Comparison of ENCODE assay signal across 8 cellular contexts in the genomic region with DNA sequence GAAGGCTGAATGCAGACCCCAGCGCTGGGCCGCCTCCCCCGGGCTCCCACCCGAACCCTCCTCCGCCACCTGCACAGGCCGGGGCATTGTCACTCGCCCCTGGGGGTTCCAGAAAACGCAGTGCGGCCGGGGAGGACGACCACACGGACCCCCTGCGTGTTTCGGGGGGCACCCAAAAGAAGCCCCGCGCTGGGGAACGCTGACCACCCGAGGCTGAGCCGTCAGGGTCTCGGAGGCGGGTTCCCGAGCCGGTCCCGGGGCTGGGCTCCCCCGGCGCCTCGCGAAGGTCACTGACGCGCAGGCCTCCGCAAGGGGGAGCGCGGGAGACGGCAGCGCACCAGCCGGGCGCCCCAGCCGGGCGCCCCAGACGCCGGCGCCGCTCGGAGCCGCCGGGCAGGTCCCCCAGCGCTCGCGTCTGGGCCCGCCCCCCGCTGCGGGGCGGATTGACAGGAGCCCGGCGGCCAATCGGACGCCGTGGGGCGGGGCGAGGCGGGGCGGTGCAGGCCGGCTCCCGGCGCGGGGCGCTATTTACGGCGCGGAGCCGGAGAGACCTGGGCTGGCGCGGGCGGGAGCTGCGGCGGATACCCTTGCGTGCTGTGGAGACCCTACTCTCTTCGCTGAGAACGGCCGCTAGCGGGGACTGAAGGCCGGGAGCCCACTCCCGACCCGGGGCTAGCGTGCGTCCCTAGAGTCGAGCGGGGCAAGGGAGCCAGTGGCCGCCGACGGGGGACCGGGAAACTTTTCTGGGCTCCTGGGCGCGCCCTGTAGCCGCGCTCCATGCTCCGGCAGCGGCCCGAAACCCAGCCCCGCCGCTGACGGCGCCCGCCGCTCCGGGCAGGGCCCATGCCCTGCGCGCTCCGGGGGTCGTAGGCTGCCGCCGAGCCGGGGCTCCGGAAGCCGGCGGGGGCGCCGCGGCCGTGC. TPM values are rescaled to one million over a fixed set of nuclear protein-coding genes. Genes with fewer than 3 reads are reported as not detected.
DNase-seq lines count a peak whose midpoint lies in the region; ATAC-seq and TF ChIP-seq lines count a peak whose summit lies in the region.

BAMBI (plus strand) TSS at position 554 of the 921 bp plus-strand sequence. CDS start 377 bp downstream, outside the sequence.

- peaks cover 3% of the 10 kb centered on the region for H3K36me3 Mint-ChIP-seq in activated T-helper 1 cell treated with anti-CD3 and anti-CD28 coated beads, Interleukin-12 subunit alpha, Interleukin-12 subunit beta, Interleukin-2, Interleukin-4 antibody, amounts not matched to agents 30 ng/mL and 10 ng/mL and 1 ng/mL, durations not matched to agents 14 hours and 24 hours and 36 hours (ENCODE audit: low read depth)
- H3K36me3 Mint-ChIP-seq in natural killer cell = no peaks in the 10 kb centered on the region
- no peaks in the 10 kb centered on the region for H3K36me3 Mint-ChIP-seq in stimulated activated memory B cell treated with anti-CD40 and anti-IgM and Interleukin-4, amounts not matched to agents 10 μg/mL and 1 μg/mL and 100 μg/mL, for 72 hours

- peak within 1 kb of the TSS; percentile 44 to 81 (median 69) for H3K4me3 ChIP-seq in Peyer's patch
- H3K4me3 ChIP-seq in fibroblast of mammary gland (ENCODE audit: control insufficient read depth, low read depth, low read length) = peak within 1 kb of the TSS; percentile 56

- H3K4me1 Mint-ChIP-seq in activated T-helper 1 cell treated with anti-CD3 and anti-CD28 coated beads, Interleukin-12 subunit alpha, Interleukin-12 subunit beta, Interleukin-2, Interleukin-4 antibody, amounts not matched to agents 30 ng/mL and 10 ng/mL and 1 ng/mL, durations not matched to agents 14 hours and 24 hours and 36 hours (ENCODE audit: low read depth) = peaks cover 27% of the 10 kb centered on the region
- H3K4me1 Mint-ChIP-seq in natural killer cell = peaks cover 25 to 28% of the 10 kb centered on the region in 2 donors
- H3K4me1 Mint-ChIP-seq in stimulated activated memory B cell treated with anti-CD40 and anti-IgM and Interleukin-4, amounts not matched to agents 10 μg/mL and 1 μg/mL and 100 μg/mL, for 72 hours = peaks cover 22% of the 10 kb centered on the region

- H3K9me3 ChIP-seq in Peyer's patch = peaks cover 0 to 4% (median 0%) of the 10 kb centered on the region in 4 donors

- peaks cover 78% of the 10 kb centered on the region for H3K27me3 Mint-ChIP-seq in activated T-helper 1 cell treated with anti-CD3 and anti-CD28 coated beads, Interleukin-12 subunit alpha, Interleukin-12 subunit beta, Interleukin-2, Interleukin-4 antibody, amounts not matched to agents 30 ng/mL and 10 ng/mL and 1 ng/mL, durations not matched to agents 14 hours and 24 hours and 36 hours (ENCODE audit: insufficient read depth)
- peaks cover 39 to 55% of the 10 kb centered on the region in 2 donors for H3K27me3 Mint-ChIP-seq in natural killer cell (ENCODE audit: low read depth in 2 of 2)
- H3K27me3 Mint-ChIP-seq in stimulated activated memory B cell treated with anti-CD40 and anti-IgM and Interleukin-4, amounts not matched to agents 10 μg/mL and 1 μg/mL and 100 μg/mL, for 72 hours = peaks cover 55% of the 10 kb centered on the region

- intact Hi-C loops in activated T-helper 1 cell treated with anti-CD3 and anti-CD28 coated beads, Interleukin-12 subunit alpha, Interleukin-12 subunit beta, Interleukin-2, Interleukin-4 antibody, amounts not matched to agents 30 ng/mL and 10 ng/mL and 1 ng/mL, durations not matched to agents 14 hours and 24 hours and 36 hours (cut with micrococcal nuclease) = loop anchor here (1.0 to 5.0 kb wide), 7 partner anchors 145 to 628 kb away; partner anchors contain the start of gene MPP7
- intact Hi-C loops in natural killer cell (cut with micrococcal nuclease) = no loop called here

- peak within 1 kb of the TSS; percentile 82 for H3K4me3 Mint-ChIP-seq in activated T-helper 1 cell treated with anti-CD3 and anti-CD28 coated beads, Interleukin-12 subunit alpha, Interleukin-12 subunit beta, Interleukin-2, Interleukin-4 antibody, amounts not matched to agents 30 ng/mL and 10 ng/mL and 1 ng/mL, durations not matched to agents 14 hours and 24 hours and 36 hours
- peak within 1 kb of the TSS; percentile 83 for H3K4me3 Mint-ChIP-seq in natural killer cell
- peak within 1 kb of the TSS; percentile 77 for H3K4me3 Mint-ChIP-seq in stimulated activated memory B cell treated with anti-CD40 and anti-IgM and Interleukin-4, amounts not matched to agents 10 μg/mL and 1 μg/mL and 100 μg/mL, for 72 hours

- H3K36me3 ChIP-seq in Peyer's patch = no peaks in the 10 kb centered on the region

- peak; percentile 17 to 82 (median 60) for TF ChIP-seq CTCF in Peyer's patch (IDR thresholded peaks at IDR 0.05)
- no peak for TF ChIP-seq CTCF in fibroblast of mammary gland (conservative IDR thresholded peaks at IDR 0.05; ENCODE audit: control insufficient read depth, insufficient read depth, low read depth, low read length)
- peak; percentile 68 for TF ChIP-seq CTCF in natural killer cell (IDR thresholded peaks at IDR 0.05)

- H3K27ac ChIP-seq in Peyer's patch = peak within 1 kb of the TSS; percentile 33 to 67 (median 48)

- peaks cover 0 to 3% of the 10 kb centered on the region in 2 donors for H3K27me3 ChIP-seq in Peyer's patch

- H3K27ac Mint-ChIP-seq in activated T-helper 1 cell treated with anti-CD3 and anti-CD28 coated beads, Interleukin-12 subunit alpha, Interleukin-12 subunit beta, Interleukin-2, Interleukin-4 antibody, amounts not matched to agents 30 ng/mL and 10 ng/mL and 1 ng/mL, durations not matched to agents 14 hours and 24 hours and 36 hours = no peak within 1 kb of the TSS
- H3K27ac Mint-ChIP-seq in natural killer cell = peak within 1 kb of the TSS in 1 of 2 donors; percentile 74
- H3K27ac Mint-ChIP-seq in stimulated activated memory B cell treated with anti-CD40 and anti-IgM and Interleukin-4, amounts not matched to agents 10 μg/mL and 1 μg/mL and 100 μg/mL, for 72 hours = no peak within 1 kb of the TSS

- DNase-seq in DMS53 (lab: John Stamatoyannopoulos, UW) (peak; percentile 98), HuH-7.5 (ENCODE audit: low spot score) (peak; percentile 76), Peyer's patch (peak; percentile 76 to 95 (median 92)), fibroblast of mammary gland (ENCODE audit: low read depth) (peak; percentile 73), natural killer cell (peak; percentile 94)
- peak; percentile 90 for DNase-seq in activated T-helper 1 cell treated with anti-CD3 and anti-CD28 coated beads, Interleukin-12 subunit alpha, Interleukin-12 subunit beta, Interleukin-2, Interleukin-4 antibody, amounts not matched to agents 30 ng/mL and 10 ng/mL and 1 ng/mL, durations not matched to agents 14 hours and 24 hours and 36 hours (ENCODE audit: low spot score)

- no peaks in the 10 kb centered on the region for H3K9me3 Mint-ChIP-seq in activated T-helper 1 cell treated with anti-CD3 and anti-CD28 coated beads, Interleukin-12 subunit alpha, Interleukin-12 subunit beta, Interleukin-2, Interleukin-4 antibody, amounts not matched to agents 30 ng/mL and 10 ng/mL and 1 ng/mL, durations not matched to agents 14 hours and 24 hours and 36 hours
- H3K9me3 Mint-ChIP-seq in natural killer cell = no peaks in the 10 kb centered on the region
- H3K9me3 Mint-ChIP-seq in stimulated activated memory B cell treated with anti-CD40 and anti-IgM and Interleukin-4, amounts not matched to agents 10 μg/mL and 1 μg/mL and 100 μg/mL, for 72 hours = no peaks in the 10 kb centered on the region

- H3K4me1 ChIP-seq in Peyer's patch = peaks cover 0 to 27% (median 4%) of the 10 kb centered on the region in 4 donors

- peak; percentile 26 to 84 for TF ChIP-seq POLR2A in Peyer's patch (IDR thresholded peaks at IDR 0.05)

- peak; percentile 98 for ATAC-seq in GM21528 (IDR thresholded peaks at IDR 0.05; ENCODE audit: low FRiP score, unreplicated experiment)
- ATAC-seq in natural killer cell = peak; percentile 96 to 98 (median 96)
- ATAC-seq in stimulated activated memory B cell treated with anti-CD40 and anti-IgM and Interleukin-4, amounts not matched to agents 10 μg/mL and 1 μg/mL and 100 μg/mL, for 72 hours = peak; percentile 99

RNA-seq across cellular contexts. Expression of gene BAMBI, which starts in this region (rescaled TPM):
- 10 to 100 TPM in 1 of 4 donors, 1 to 10 TPM in 1, under 1 TPM in 1, not detected in 1; 0.53 to 10.7 (median 2.5) TPM for total RNA-seq in Peyer's patch
- 0.23 and 0.81 TPM in 2 replicates for total RNA-seq in activated T-helper 1 cell treated with anti-CD3 and anti-CD28 coated beads, Interleukin-12 subunit alpha, Interleukin-12 subunit beta, Interleukin-2, Interleukin-4 antibody, amounts not matched to agents 30 ng/mL and 10 ng/mL and 1 ng/mL, durations not matched to agents 14 hours and 24 hours and 36 hours
- total RNA-seq in natural killer cell = under 1 TPM; 0.70 to 0.95 (median 0.94) TPM

Comparison
In these comparisons a context has a peak if more than half of its experiments do, and no peak if none do; other contexts are left out.
1. Peak in every context shown above with its lines: DNase-seq, ATAC-seq, H3K4me3 ChIP-seq and H3K27ac ChIP-seq.
2. Peak in DNase-seq in activated T-helper 1 cell treated with anti-CD3 and anti-CD28 coated beads, Interleukin-12 subunit alpha, Interleukin-12 subunit beta, Interleukin-2, Interleukin-4 antibody, amounts not matched to agents 30 ng/mL and 10 ng/mL and 1 ng/mL, durations not matched to agents 14 hours and 24 hours and 36 hours; RNA of the gene not detected or under 1 TPM.
3. Peak in DNase-seq and ATAC-seq in natural killer cell; RNA of the gene not detected or under 1 TPM.